Comparison of ENCODE assay signal across 1 cellular context in the genomic region with DNA sequence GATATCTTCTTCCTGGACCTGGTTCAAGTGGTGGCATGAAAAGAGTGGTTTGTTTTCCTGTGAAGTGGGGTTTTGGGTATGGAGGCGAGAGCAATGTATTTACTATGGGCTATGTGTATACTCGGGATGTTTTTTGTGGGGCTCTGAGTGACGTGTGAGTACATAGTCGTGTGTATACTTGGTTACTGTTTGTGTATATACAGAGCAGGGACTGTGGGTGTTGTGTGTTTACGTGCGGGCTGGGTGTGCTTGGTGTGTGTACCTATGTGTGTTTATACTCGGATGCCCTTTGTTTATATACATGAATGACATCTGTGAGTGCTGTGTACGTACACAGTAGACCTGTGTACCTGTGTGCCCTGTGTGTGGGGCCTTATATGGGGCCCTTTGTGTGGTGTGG.
TF ChIP-seq lines count a peak whose summit lies in the region.

No MANE protein-coding gene starts in this region.

TF ChIP-seq in SK-N-SH, 30 proteins besides CTCF, POLR2A, EP300 and RAD21:
- TF ChIP-seq JUND (IDR thresholded peaks at IDR 0.05): no peak
- TF ChIP-seq, protein P1, sequence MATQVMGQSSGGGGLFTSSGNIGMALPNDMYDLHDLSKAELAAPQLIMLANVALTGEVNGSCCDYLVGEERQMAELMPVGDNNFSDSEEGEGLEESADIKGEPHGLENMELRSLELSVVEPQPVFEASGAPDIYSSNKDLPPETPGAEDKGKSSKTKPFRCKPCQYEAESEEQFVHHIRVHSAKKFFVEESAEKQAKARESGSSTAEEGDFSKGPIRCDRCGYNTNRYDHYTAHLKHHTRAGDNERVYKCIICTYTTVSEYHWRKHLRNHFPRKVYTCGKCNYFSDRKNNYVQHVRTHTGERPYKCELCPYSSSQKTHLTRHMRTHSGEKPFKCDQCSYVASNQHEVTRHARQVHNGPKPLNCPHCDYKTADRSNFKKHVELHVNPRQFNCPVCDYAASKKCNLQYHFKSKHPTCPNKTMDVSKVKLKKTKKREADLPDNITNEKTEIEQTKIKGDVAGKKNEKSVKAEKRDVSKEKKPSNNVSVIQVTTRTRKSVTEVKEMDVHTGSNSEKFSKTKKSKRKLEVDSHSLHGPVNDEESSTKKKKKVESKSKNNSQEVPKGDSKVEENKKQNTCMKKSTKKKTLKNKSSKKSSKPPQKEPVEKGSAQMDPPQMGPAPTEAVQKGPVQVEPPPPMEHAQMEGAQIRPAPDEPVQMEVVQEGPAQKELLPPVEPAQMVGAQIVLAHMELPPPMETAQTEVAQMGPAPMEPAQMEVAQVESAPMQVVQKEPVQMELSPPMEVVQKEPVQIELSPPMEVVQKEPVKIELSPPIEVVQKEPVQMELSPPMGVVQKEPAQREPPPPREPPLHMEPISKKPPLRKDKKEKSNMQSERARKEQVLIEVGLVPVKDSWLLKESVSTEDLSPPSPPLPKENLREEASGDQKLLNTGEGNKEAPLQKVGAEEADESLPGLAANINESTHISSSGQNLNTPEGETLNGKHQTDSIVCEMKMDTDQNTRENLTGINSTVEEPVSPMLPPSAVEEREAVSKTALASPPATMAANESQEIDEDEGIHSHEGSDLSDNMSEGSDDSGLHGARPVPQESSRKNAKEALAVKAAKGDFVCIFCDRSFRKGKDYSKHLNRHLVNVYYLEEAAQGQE (IDR thresholded peaks at IDR 0.05; ENCODE audit: low read depth, low read length): no peak
- TF ChIP-seq POLR2AphosphoS5 (IDR thresholded peaks at IDR 0.05; ENCODE audit: low read depth, low read length): no peak
